8 cellular contexts compared by ENCODE assay signal in genomic region chr12:121015825-121016766, GRCh38. TPM values are rescaled to one million over a fixed set of nuclear protein-coding genes. Genes with fewer than 3 reads are reported as not detected.
A peak's percentile ranks its signal among the peaks of the same experiment; 100 is the strongest.
DNase-seq lines count a peak whose midpoint lies in the region; ATAC-seq and TF ChIP-seq lines count a peak whose summit lies in the region.

C12orf43 (minus strand) TSS chr12:121016487; CDS start chr12:121016474, 13 bp downstream.

- TF ChIP-seq CTCF in AG10803 (conservative IDR thresholded peaks at IDR 0.05; ENCODE audit: low read length) (no peak), activated B cell treated with CpG ODN at 0.5 μM for 24 hours (IDR thresholded peaks at IDR 0.05) (no peak)

- DNase-seq in AG10803 (ENCODE audit: low read depth), result peak; percentile 83
- peak; percentile 89 for DNase-seq in NCI-H345 treated with DMSO at 0.1 percent for 48 hours (lab: John Stamatoyannopoulos, UW; ENCODE audit: unreplicated experiment)
- peak; percentile 80 for DNase-seq in activated B cell treated with CpG ODN at 0.5 μM for 24 hours
- DNase-seq in caudate nucleus (lab: John Stamatoyannopoulos, UW), result peak; percentile 68 to 98 (median 89)
- peak; percentile 97 for DNase-seq in islet precursor cell
- peak; percentile 85 for DNase-seq in stimulated activated CD4-positive, alpha-beta T cell treated with anti-CD3 and anti-CD28 coated beads, Interleukin-12 subunit alpha, Interleukin-12 subunit beta, amount 100 ng/mL, for 4 hours

- ATAC-seq in GM19035 (IDR thresholded peaks at IDR 0.05; ENCODE audit: unreplicated experiment), result peak; percentile 91
- peak; percentile 96 for ATAC-seq in HG03342 (IDR thresholded peaks at IDR 0.05; ENCODE audit: unreplicated experiment)
- peak; percentile 98 for ATAC-seq in activated B cell treated with CpG ODN at 0.5 μM for 24 hours (ENCODE audit: low read depth)

- no peaks in the 10 kb centered on the region for H3K27me3 Mint-ChIP-seq in activated B cell treated with CpG ODN at 0.5 μM for 24 hours

- H3K27ac Mint-ChIP-seq in activated B cell treated with CpG ODN at 0.5 μM for 24 hours, result peak within 1 kb of the TSS; percentile 97

- peaks cover 31% of the 10 kb centered on the region for H3K36me3 Mint-ChIP-seq in activated B cell treated with CpG ODN at 0.5 μM for 24 hours (ENCODE audit: low read depth)

- CTCF ChIA-PET in activated B cell treated with CpG ODN at 0.5 μM for 24 hours (lab: Charles Lee), result interaction anchor here (1.2 kb wide), 1 partner anchor 44 kb away, joined by 5 read pairs; no protein-coding TSS in a partner anchor

- no peaks in the 10 kb centered on the region for H3K9me3 Mint-ChIP-seq in activated B cell treated with CpG ODN at 0.5 μM for 24 hours

- peak within 1 kb of the TSS; percentile 97 for H3K4me3 ChIP-seq in AG10803 (ENCODE audit: low read length)

- H3K27ac ChIP-seq in caudate nucleus (ENCODE audit: low read depth, low read length), result peak within 1 kb of the TSS; percentile 24

- peak within 1 kb of the TSS; percentile 100 for H3K4me3 Mint-ChIP-seq in activated B cell treated with CpG ODN at 0.5 μM for 24 hours

- H3K4me1 Mint-ChIP-seq in activated B cell treated with CpG ODN at 0.5 μM for 24 hours, result peaks cover 16% of the 10 kb centered on the region

- intact Hi-C loops in activated B cell treated with CpG ODN at 0.5 μM for 24 hours (cut with micrococcal nuclease), result loop anchor here (1.0 to 5.0 kb wide), 4 partner anchors 23 to 570 kb away; partner anchors contain the start of genes GATC, OASL and TRIAP1

- POLR2A ChIA-PET in activated B cell treated with CpG ODN at 0.5 μM for 24 hours (lab: Charles Lee), result interaction anchor here (1.0 kb wide), 1 partner anchor 435 kb away, joined by 3 read pairs; the partner anchor contains the start of gene POP5

RNA-seq across cellular contexts. Expression of gene C12orf43, which starts in this region (rescaled TPM):
- 23.7 and 24.8 TPM in 2 replicates for total RNA-seq in activated B cell treated with CpG ODN at 0.5 μM for 24 hours

Comparison
In these comparisons a context has a peak if more than half of its experiments do, and no peak if none do; other contexts are left out.
1. Peak in every context shown above with its lines: DNase-seq, ATAC-seq, H3K4me3 ChIP-seq and H3K27ac ChIP-seq.